In genomic region chr7:157009778-157010587, GRCh38 we compare ENCODE assay signal across 8 cellular contexts. TPM values are rescaled to one million over a fixed set of nuclear protein-coding genes. Genes with fewer than 3 reads are reported as not detected.
DNase-seq lines count a peak whose midpoint lies in the region; ATAC-seq, FAIRE-seq and TF ChIP-seq lines count a peak whose summit lies in the region.

No MANE protein-coding gene starts in this region.

- H4K8ac ChIP-seq in H9 (replicated peaks; ENCODE audit: insufficient read length, low read depth, low read length), result no peak overlapping the region

- peaks cover 0 to 3% (median 0%) of the 10 kb centered on the region in 5 donors for H3K36me3 Mint-ChIP-seq in naive thymus-derived CD4-positive, alpha-beta T cell
- H3K36me3 Mint-ChIP-seq in H9 (ENCODE audit: insufficient read depth in 1 of 3, low read depth in 3 of 3), result no peaks in the 10 kb centered on the region

- DNase-seq in GM12878 (ENCODE audit: low read depth, low spot score) (no peak), C1 segment of cervical spinal cord (lab: John Stamatoyannopoulos, UW) (no peak), H9 (no peak), KBM-7 (no peak)
- DNase-seq in naive thymus-derived CD4-positive, alpha-beta T cell, result no peak

- no peak overlapping the region for H2BK20ac ChIP-seq in H9 (ENCODE audit: low read depth, low read length, poor library complexity, severe bottlenecking)

- H3K4me1 Mint-ChIP-seq in naive thymus-derived CD4-positive, alpha-beta T cell, result peaks cover 9 to 18% (median 10%) of the 10 kb centered on the region in 7 donors
- H3K4me1 Mint-ChIP-seq in H9, result peaks cover 22 to 25% of the 10 kb centered on the region in 2 experiments

- no peak overlapping the region for H3K4ac ChIP-seq in H9 (ENCODE audit: low read depth, low read length)

- H3K14ac ChIP-seq in H9 (ENCODE audit: insufficient read depth, low read length), result no peak overlapping the region

- intact Hi-C loops in GM12878 (cut with micrococcal nuclease; ENCODE audit: unreplicated experiment), result loop anchor here (2.0 to 10.0 kb wide), 3 partner anchors 115 to 345 kb away; partner anchors contain the start of genes LMBR1 and UBE3C
- intact Hi-C loops in naive thymus-derived CD4-positive, alpha-beta T cell (cut with micrococcal nuclease), result loop anchor here in 1 of 2 donors (5.0 kb wide), 3 partner anchors 677 to 1543 kb away; partner anchors contain the start of gene SHH

- peaks cover 5% of the 10 kb centered on the region for H3K23me2 ChIP-seq in H9 (ENCODE audit: insufficient read length, low read depth, low read length, poor library complexity, severe bottlenecking)

- FAIRE-seq in GM12878 (lab: Jason Lieb, UNC), result no peak

- H3K79me1 ChIP-seq in H9 (ENCODE audit: insufficient read depth, low read depth, low read length, poor library complexity, severe bottlenecking), result no peaks in the 10 kb centered on the region

- H3K23ac ChIP-seq in H9 (ENCODE audit: insufficient read length, low read depth, low read length), result no peak overlapping the region

- WGBS in GM12878 (ENCODE audit: insufficient coverage, insufficient replicate concordance, low lambda C conversion rate, missing lambda C conversion rate), result 2% methylated on average over 53 of the region's 130 CpGs
- WGBS in H9 (ENCODE audit: extremely low coverage, insufficient read length, low lambda C conversion rate), result no CpG with 5 or more reads among the region's 130 CpGs

- SMC1A ChIA-PET in GM12878 (lab: Charles Lee; ENCODE audit: uncharacterized antibody, unreplicated experiment), result interaction anchor here (0.7 kb wide), 1 partner anchor 13 kb away, joined by 3 read pairs; no protein-coding TSS in a partner anchor

- no peak overlapping the region for H3T11ph ChIP-seq in H9 (ENCODE audit: low read length)

- H3K79me2 ChIP-seq in GM12878 (ENCODE audit: control insufficient read depth, insufficient read depth, low read length) (no peaks in the 10 kb centered on the region), H9 (ENCODE audit: insufficient read depth, low read length) (no peaks in the 10 kb centered on the region)

- H3K27ac ChIP-seq in BLaER1 treated with 17β-estradiol and CSF1 and Interleukin-3, amounts not matched to agents 10 nM and 100 nM, result no peak overlapping the region
- H3K27ac ChIP-seq in GM12878 (ENCODE audit: control insufficient read depth, insufficient read depth), result no peak overlapping the region
- no peak overlapping the region for H3K27ac ChIP-seq in naive thymus-derived CD4-positive, alpha-beta T cell (ENCODE audit: low read depth, low read length)
- H3K27ac ChIP-seq in H9 (ENCODE audit: insufficient read length, low read depth, low read length), result no peak overlapping the region

- POLR2A ChIA-PET in GM12878 (lab: Charles Lee), result interaction anchor here (0.6 to 1.3 kb wide), 2 partner anchors 117 to 128 kb away, joined by 3 to 6 read pairs; partner anchors contain the start of genes LMBR1 and UBE3C
- POLR2A ChIA-PET in naive thymus-derived CD4-positive, alpha-beta T cell (lab: Charles Lee), result no interaction called here

- H3K56ac ChIP-seq in H9 (ENCODE audit: insufficient read length, low read depth, low read length), result no peak overlapping the region

- H3K4me3 ChIP-seq in BLaER1 treated with 17β-estradiol and CSF1 and Interleukin-3, amounts not matched to agents 10 nM and 100 nM, result peak overlapping the region; percentile 49 to 69 (median 56)
- peak overlapping the region; percentile 74; the same call in 1 of the 2 replicates for H3K4me3 ChIP-seq in GM12878
- peak overlapping the region; percentile 17 for H3K4me3 ChIP-seq in naive thymus-derived CD4-positive, alpha-beta T cell (ENCODE audit: low read length)

- H3K9ac ChIP-seq in BLaER1 treated with 17β-estradiol and CSF1 and Interleukin-3, amounts not matched to agents 10 nM and 100 nM, result no peak overlapping the region
- H3K9ac ChIP-seq in GM12878 (ENCODE audit: control insufficient read depth, insufficient read depth, low read length) (peak overlapping the region; percentile 38; the same call in 1 of the 2 replicates), H9 (ENCODE audit: extremely low read depth, insufficient read length, low read length) (no peak overlapping the region)

- no peak for TF ChIP-seq EP300 in GM12878 (IDR thresholded peaks at IDR 0.05; ENCODE audit: borderline replicate concordance in 1 of 2, control insufficient read depth in 1 of 2, low read depth in 2 of 2, low read length in 2 of 2)

- H2AFZ ChIP-seq in GM12878 (ENCODE audit: control insufficient read depth, low read depth, low read length) (peak overlapping the region; percentile 91), H9 (ENCODE audit: low read length) (no peak overlapping the region)

- no peak overlapping the region for H2BK5ac ChIP-seq in H9 (ENCODE audit: insufficient read length, low read length)

- peaks cover 52 to 79% (median 60%) of the 10 kb centered on the region in 5 donors for H3K27me3 Mint-ChIP-seq in naive thymus-derived CD4-positive, alpha-beta T cell
- H3K27me3 Mint-ChIP-seq in H9 (ENCODE audit: low read depth), result peaks cover 91% of the 10 kb centered on the region

- no peak overlapping the region for H4K91ac ChIP-seq in H9 (ENCODE audit: insufficient read length, low read depth, low read length)

- no peak overlapping the region for H4K5ac ChIP-seq in H9 (ENCODE audit: insufficient read length, low read depth, low read length)

- H3K27me3 ChIP-seq in BLaER1 treated with 17β-estradiol and CSF1 and Interleukin-3, amounts not matched to agents 10 nM and 100 nM, result peaks cover 100% of the 10 kb centered on the region in 11 experiments
- H3K27me3 ChIP-seq in GM12878 (replicated peaks in 1 of 2; ENCODE audit: control insufficient read depth in 2 of 2, insufficient read depth in 2 of 2, low read length in 1 of 2) (peaks cover 0 to 12% of the 10 kb centered on the region in 2 experiments; a peak in 1 of 4 replicates), H9 (ENCODE audit: insufficient read depth, low read length) (peaks cover 86% of the 10 kb centered on the region)
- H3K27me3 ChIP-seq in naive thymus-derived CD4-positive, alpha-beta T cell (ENCODE audit: control insufficient read depth in 2 of 2, insufficient read depth in 2 of 2, low read length in 2 of 2), result peaks cover 8 to 19% of the 10 kb centered on the region in 2 donors

- H3K4me3 Mint-ChIP-seq in naive thymus-derived CD4-positive, alpha-beta T cell, result peak overlapping the region in 4 of 10 donors; percentile 27 to 83 (median 56)
- no peak overlapping the region; a peak in 1 of 5 replicates for H3K4me3 Mint-ChIP-seq in H9

- no TSS peak for BruUV-seq in GM12878 (replicated peaks; lab: Mats Ljungman, UMichigan)

- no peak overlapping the region for H2BK120ac ChIP-seq in H9 (ENCODE audit: low read depth, low read length, poor library complexity, severe bottlenecking)

- ATAC-seq in GM19328 (IDR thresholded peaks at IDR 0.05; ENCODE audit: unreplicated experiment), result peak; percentile 31
- peak; percentile 11 for ATAC-seq in HG03196 (IDR thresholded peaks at IDR 0.05; ENCODE audit: unreplicated experiment)
- ATAC-seq in GM12878, result peak; percentile 40
- ATAC-seq in naive thymus-derived CD4-positive, alpha-beta T cell, result no peak

- H2BK15ac ChIP-seq in H9 (ENCODE audit: low read depth, low read length), result no peak overlapping the region

- no peak for TF ChIP-seq POLR2A in GM12878 (IDR thresholded peaks at IDR 0.05; ENCODE audit: low read depth, low read length)

- peak overlapping the region; percentile 66 to 88 (median 81) for H3K4me2 ChIP-seq in BLaER1 treated with 17β-estradiol and CSF1 and Interleukin-3, amounts not matched to agents 10 nM and 100 nM
- H3K4me2 ChIP-seq in GM12878 (ENCODE audit: control insufficient read depth, insufficient read depth) (peak overlapping the region; percentile 98), H9 (ENCODE audit: insufficient read depth, insufficient read length, low read length) (no peak overlapping the region)

- no peak overlapping the region for H2AK5ac ChIP-seq in H9 (ENCODE audit: insufficient read length, low read length)

- TF ChIP-seq RAD21 in GM12878 (IDR thresholded peaks at IDR 0.05; ENCODE audit: insufficient read depth, low read depth, low read length), result no peak

- H3K27ac Mint-ChIP-seq in naive thymus-derived CD4-positive, alpha-beta T cell, result peak overlapping the region in 1 of 9 donors; percentile 38
- H3K27ac Mint-ChIP-seq in H9, result no peak overlapping the region

- H2BK12ac ChIP-seq in H9 (ENCODE audit: insufficient read length, low read depth, low read length), result no peak overlapping the region

- H3K18ac ChIP-seq in H9 (ENCODE audit: insufficient read length, low read depth, low read length), result no peak overlapping the region

- RAD21 ChIA-PET in GM12878 (lab: Charles Lee; ENCODE audit: unreplicated experiment), result interaction anchor here (1.0 to 1.6 kb wide), 3 partner anchors 59 to 131 kb away, joined by 3 to 5 read pairs (median 4); partner anchors contain the start of gene LMBR1

- CTCF ChIA-PET in GM12878 (lab: Yijun Ruan, JAX), result interaction anchor here (1.6 kb wide), 1 partner anchor 61 kb away, joined by 3 read pairs; the partner anchor contains the start of gene NOM1
- CTCF ChIA-PET in naive thymus-derived CD4-positive, alpha-beta T cell (lab: Charles Lee), result no interaction called here

- peaks cover 15 to 19% (median 17%) of the 10 kb centered on the region in 10 experiments for H3K4me1 ChIP-seq in BLaER1 treated with 17β-estradiol and CSF1 and Interleukin-3, amounts not matched to agents 10 nM and 100 nM
- H3K4me1 ChIP-seq in GM12878 (ENCODE audit: control insufficient read depth, insufficient read depth, low read length), result peaks cover 11% of the 10 kb centered on the region
- H3K4me1 ChIP-seq in naive thymus-derived CD4-positive, alpha-beta T cell (ENCODE audit: control insufficient read depth in 2 of 2, insufficient read depth in 2 of 2, low read length in 2 of 2), result no peaks in the 10 kb centered on the region
- H3K4me1 ChIP-seq in H9 (ENCODE audit: insufficient read depth, low read length), result peaks cover 7% of the 10 kb centered on the region; the same call in 1 of the 2 replicates

- H4K20me1 ChIP-seq in BLaER1 treated with 17β-estradiol and CSF1 and Interleukin-3, amounts not matched to agents 10 nM and 100 nM, result peaks cover 0 to 95% (median 83%) of the 10 kb centered on the region in 11 experiments; a peak in 18 of 22 replicates
- H4K20me1 ChIP-seq in GM12878 (ENCODE audit: control insufficient read depth, insufficient read depth), result no peaks in the 10 kb centered on the region
- no peaks in the 10 kb centered on the region for H4K20me1 ChIP-seq in H9 (ENCODE audit: control insufficient read depth, insufficient read depth, insufficient read length)

- no peaks in the 10 kb centered on the region for H3K36me3 ChIP-seq in BLaER1 treated with 17β-estradiol and CSF1 and Interleukin-3, amounts not matched to agents 10 nM and 100 nM
- no peaks in the 10 kb centered on the region; a peak in 1 of 4 replicates for H3K36me3 ChIP-seq in GM12878 (ENCODE audit: control insufficient read depth in 2 of 2, insufficient read depth in 2 of 2, low read length in 1 of 2)
- no peaks in the 10 kb centered on the region for H3K36me3 ChIP-seq in naive thymus-derived CD4-positive, alpha-beta T cell (ENCODE audit: control insufficient read depth in 2 of 3, insufficient read depth in 3 of 3, low read length in 3 of 3)

- in situ Hi-C loops in GM12878 (cut with MboI) (no loop called here), KBM-7 (cut with MboI; ENCODE audit: low pct_unique_long_range_greater_than_20kb, low sequenced_read_pairs) (no loop called here)

- H3K9me3 ChIP-seq in BLaER1 treated with 17β-estradiol and CSF1 and Interleukin-3, amounts not matched to agents 10 nM and 100 nM (replicated peaks in 1 of 11), result peaks cover 0 to 38% (median 13%) of the 10 kb centered on the region in 11 experiments; a peak in 14 of 22 replicates
- H3K9me3 ChIP-seq in GM12878 (replicated peaks; ENCODE audit: control insufficient read depth, insufficient read depth, low read length), result no peaks in the 10 kb centered on the region; the same call in 2 of the 3 replicates
- H3K9me3 ChIP-seq in naive thymus-derived CD4-positive, alpha-beta T cell (ENCODE audit: control insufficient read depth in 2 of 3, low read length in 3 of 3), result no peaks in the 10 kb centered on the region
- H3K9me3 ChIP-seq in H9 (ENCODE audit: control insufficient read depth, low read depth, low read length), result no peaks in the 10 kb centered on the region

- TF ChIP-seq CTCF in GM12878 (IDR thresholded peaks at IDR 0.05 in 2 of 3, conservative IDR thresholded peaks at IDR 0.05 in 1 of 3; ENCODE audit: control insufficient read depth in 2 of 3, extremely low read depth in 1 of 3, insufficient read depth in 1 of 3, low read depth in 3 of 3, low read length in 3 of 3), result no peak
- no peak for TF ChIP-seq CTCF in H9 (conservative IDR thresholded peaks at IDR 0.05)

- H3K9me3 Mint-ChIP-seq in naive thymus-derived CD4-positive, alpha-beta T cell, result peaks cover 0 to 2% (median 0%) of the 10 kb centered on the region in 11 donors
- peaks cover 4 to 10% of the 10 kb centered on the region in 2 experiments; a peak in 2 of 5 replicates for H3K9me3 Mint-ChIP-seq in H9

RNA-seq across cellular contexts. Expression of gene MNX1, which starts 0.5 kb away (rescaled TPM):
- 1.7 and 2.8 TPM in 2 replicates for total RNA-seq in GM12878 (2013; cell fraction: nucleolus; rRNA removed)
- 1.0 and 1.3 TPM in 2 replicates for total RNA-seq in GM12878 (2014; rRNA removed)
- total RNA-seq in GM12878 (2014; rRNA removed; fragmentation: Illumina TruSeq; extraction: Trizol), result 0.54 and 0.60 TPM in 2 replicates
- total RNA-seq in GM12878 (2021), result 1.8 and 2.3 TPM in 2 replicates
- polyA plus RNA-seq in GM12878 (2011; ENCODE audit: low read depth), result not detected
- polyA plus RNA-seq in GM12878 (2011; rRNA removed), result 1.9 and 2.3 TPM in 2 replicates
- 1.5 and 2.7 TPM in 2 replicates for polyA plus RNA-seq in GM12878 (2011; cell fraction: cytosol; rRNA removed)
- polyA plus RNA-seq in GM12878 (2011; cell fraction: nucleus; rRNA removed), result 12.1 and 18.3 TPM in 2 replicates
- polyA plus RNA-seq in GM12878 (2012), result 0.91 and 0.92 TPM in 2 replicates
- 0.48 TPM in 1 of 2 replicates, not detected in the other for polyA plus RNA-seq in GM12878 (2014; fragmentation: Illumina TruSeq; extraction: Trizol)
- under 1 TPM in 1 of 2 experiments, not detected in 1; 0.22 TPM for polyA plus RNA-seq in GM12878 (2014; fragmentation: Nextera tagmentation; extraction: Ambion mirVana)
- 1.7 and 2.7 TPM in 2 replicates for polyA plus RNA-seq in GM12878 (2014; rRNA removed)
- polyA plus RNA-seq in GM12878 (2016; fragmentation: Nextera tagmentation; extraction: Ambion mirVana), result 1 to 10 TPM in 1 of 2 experiments, under 1 TPM in 1; 0.32 to 1.4 TPM
- 1.1 and 3.8 TPM in 2 replicates for polyA minus RNA-seq in GM12878 (2011; rRNA and poly(A)+ RNA removed)
- 1.2 and 2.5 TPM in 2 replicates for polyA minus RNA-seq in GM12878 (2011; cell fraction: cytosol; rRNA and poly(A)+ RNA removed)
- 7.1 and 11.5 TPM in 2 replicates for polyA minus RNA-seq in GM12878 (2011; cell fraction: nucleus; rRNA and poly(A)+ RNA removed)
- total RNA-seq in naive thymus-derived CD4-positive, alpha-beta T cell, result not detected
- polyA plus RNA-seq in naive thymus-derived CD4-positive, alpha-beta T cell, result not detected
- total RNA-seq in H9 (2021), result 0.20 TPM in 1 of 2 replicates, not detected in the other

Comparison
In these comparisons a context has a peak if more than half of its experiments do, and no peak if none do; other contexts are left out.
1. H3K4me3 ChIP-seq: peak in every context shown above with its lines; median percentile 74 in GM12878; 56 in BLaER1 treated with 17β-estradiol and CSF1 and Interleukin-3, amounts not matched to agents 10 nM and 100 nM; 17 in naive thymus-derived CD4-positive, alpha-beta T cell.